ENCODE assay signal across 7 cellular contexts in the genomic region with DNA sequence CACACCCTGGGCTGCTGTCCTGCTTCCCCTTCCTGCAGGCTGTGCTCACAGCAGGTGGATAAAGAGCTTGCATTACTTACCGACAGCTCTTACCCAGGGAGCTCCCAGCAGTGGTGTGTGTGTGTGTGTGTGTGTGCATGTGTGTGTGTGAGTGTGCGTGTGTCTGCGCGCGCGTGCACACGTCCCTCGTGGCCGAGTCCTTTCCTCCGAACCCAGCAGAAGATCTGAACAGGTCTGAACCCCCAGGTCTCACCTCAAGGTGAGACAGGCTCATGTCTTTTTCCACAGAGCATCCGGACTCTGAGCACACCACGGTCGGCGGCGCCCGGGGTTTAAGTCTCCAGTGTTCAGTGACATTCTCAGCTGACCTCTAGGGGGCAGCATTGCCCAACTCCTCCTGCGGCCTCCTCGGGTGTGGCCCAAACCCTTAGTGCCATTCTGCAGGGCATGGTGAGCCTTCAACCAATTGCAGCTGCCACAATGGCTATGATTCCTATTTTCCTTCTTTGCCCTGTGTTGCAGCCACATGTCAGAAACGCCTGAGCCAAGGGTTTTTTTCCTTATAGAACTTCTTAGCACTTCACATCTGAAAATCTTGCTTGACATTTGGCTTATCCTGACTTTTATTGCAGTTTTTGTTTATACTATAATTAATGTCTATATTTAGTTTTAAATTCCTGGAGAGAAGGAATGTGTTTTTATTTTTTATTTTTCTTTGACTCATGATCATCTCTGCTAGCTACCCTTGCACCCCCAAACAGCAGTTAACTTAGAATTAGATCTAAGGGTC.
DNase-seq lines count a peak whose midpoint lies in the region; ATAC-seq and TF ChIP-seq lines count a peak whose summit lies in the region.

No MANE protein-coding gene starts in this region.

- DNase-seq in NCI-H1048 (lab: John Stamatoyannopoulos, UW): peak; percentile 57
- DNase-seq in amniotic stem cell (lab: John Stamatoyannopoulos, UW): peak; percentile 16
- peak; percentile 20 to 55 for DNase-seq in hippocampal formation (lab: John Stamatoyannopoulos, UW)
- DNase-seq in gastrocnemius medialis: peak; percentile 29 to 54

- peak; percentile 63 to 84 (median 75) for TF ChIP-seq CTCF in gastrocnemius medialis (IDR thresholded peaks at IDR 0.05 in 4 of 5, conservative IDR thresholded peaks at IDR 0.05 in 1 of 5)

- no peaks in the 10 kb centered on the region for H3K27me3 ChIP-seq in gastrocnemius medialis

- peaks cover 30% of the 10 kb centered on the region for H3K27me3 Mint-ChIP-seq in T-helper 1 cell treated with Interleukin-12 subunit alpha and Interleukin-12 subunit beta and Interleukin-4 antibody, amounts not matched to agents 30 μg/mL and 1 μg/mL, for 36 hours (ENCODE audit: low read depth)

- H3K4me3 ChIP-seq in gastrocnemius medialis: no peak overlapping the region

- TF ChIP-seq POLR2A in gastrocnemius medialis (IDR thresholded peaks at IDR 0.05): no peak

- peaks cover 0 to 5% of the 10 kb centered on the region in 2 donors for H3K4me1 ChIP-seq in gastrocnemius medialis

- H3K36me3 Mint-ChIP-seq in T-helper 1 cell treated with Interleukin-12 subunit alpha and Interleukin-12 subunit beta and Interleukin-4 antibody, amounts not matched to agents 30 μg/mL and 1 μg/mL, for 36 hours (ENCODE audit: low read depth): no peaks in the 10 kb centered on the region

- in situ Hi-C loops in gastrocnemius medialis (cut with MboI; ENCODE audit: low sequenced_read_pairs in 4 of 4): loop anchor here in 3 of 4 donors (25.0 kb wide), 3 partner anchors 254 to 529 kb away; no protein-coding TSS in a partner anchor

- no peak overlapping the region for H3K27ac ChIP-seq in gastrocnemius medialis

- peak overlapping the region; percentile 57 for H3K4me3 Mint-ChIP-seq in T-helper 1 cell treated with Interleukin-12 subunit alpha and Interleukin-12 subunit beta and Interleukin-4 antibody, amounts not matched to agents 30 μg/mL and 1 μg/mL, for 36 hours

- intact Hi-C loops in gastrocnemius medialis (cut with DNase I; ENCODE audit: low total_unique reads): no loop called here

- no peak overlapping the region for H3K27ac Mint-ChIP-seq in T-helper 1 cell treated with Interleukin-12 subunit alpha and Interleukin-12 subunit beta and Interleukin-4 antibody, amounts not matched to agents 30 μg/mL and 1 μg/mL, for 36 hours

- peaks cover 7% of the 10 kb centered on the region for H3K4me1 Mint-ChIP-seq in T-helper 1 cell treated with Interleukin-12 subunit alpha and Interleukin-12 subunit beta and Interleukin-4 antibody, amounts not matched to agents 30 μg/mL and 1 μg/mL, for 36 hours (ENCODE audit: low read depth)

- H3K9me3 ChIP-seq in gastrocnemius medialis: no peaks in the 10 kb centered on the region

- ATAC-seq in GM18498 (IDR thresholded peaks at IDR 0.05; ENCODE audit: unreplicated experiment) (peak; percentile 94), HG02610 (IDR thresholded peaks at IDR 0.05; ENCODE audit: unreplicated experiment) (peak; percentile 90), gastrocnemius medialis (peak; percentile 84 to 90)

- H3K9me3 Mint-ChIP-seq in T-helper 1 cell treated with Interleukin-12 subunit alpha and Interleukin-12 subunit beta and Interleukin-4 antibody, amounts not matched to agents 30 μg/mL and 1 μg/mL, for 36 hours: no peaks in the 10 kb centered on the region

- no peaks in the 10 kb centered on the region for H3K36me3 ChIP-seq in gastrocnemius medialis
